In the genomic region with DNA sequence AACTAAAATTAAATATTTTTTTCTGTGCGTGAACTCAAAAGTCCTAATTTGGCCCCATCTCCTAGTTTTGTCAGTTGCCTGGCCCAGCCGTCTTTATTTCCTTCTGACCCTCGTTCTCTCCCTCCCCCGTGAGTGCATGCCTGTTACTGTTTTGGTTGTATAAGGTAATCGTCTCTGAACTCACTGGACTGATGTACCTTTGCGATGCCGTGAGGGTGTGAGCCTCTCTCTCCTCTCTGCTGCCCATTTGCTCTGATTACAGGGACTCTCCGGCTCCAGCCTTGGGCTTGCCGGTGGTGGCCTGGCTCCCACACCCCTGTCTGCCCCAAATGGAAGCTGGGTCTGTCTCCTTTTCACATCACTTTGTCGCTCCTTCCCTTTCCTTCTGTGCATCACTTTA, we compare ENCODE assay signal across 10 cellular contexts.
DNase-seq lines count a peak whose midpoint lies in the region; ATAC-seq and TF ChIP-seq lines count a peak whose summit lies in the region.
"Had no signal": no experiment of that assay in that cellular context is flagged by ENCODE, and none has a peak within 500 bp of the region (broad histone marks: within the 10 kb centered on the region; RNA-seq: fewer than 3 reads in every experiment).

No MANE protein-coding gene starts in this region.

- H3K36me3 ChIP-seq in GM23248 (ENCODE audit: low read depth) (peaks cover 8% of the 10 kb centered on the region), skeletal muscle satellite cell (ENCODE audit: insufficient read depth, low read length) (peaks cover 23% of the 10 kb centered on the region), WERI-Rb-1 (no peaks in the 10 kb centered on the region), OCI-LY7 (ENCODE audit: insufficient read depth, low read length) (peaks cover 61% of the 10 kb centered on the region)

- CTCF ChIA-PET in OCI-LY7 (lab: Charles Lee; ENCODE audit: unreplicated experiment) = no interaction called here

- no TSS peak for BruUV-seq in OCI-LY7 (replicated peaks; lab: Mats Ljungman, UMichigan)

- WGBS in GM23248 (ENCODE audit: low coverage in 1 of 2, low lambda C conversion rate in 2 of 2, missing lambda C conversion rate in 2 of 2), 2 experiments = 79 to 85% methylated on average over 10 of the region's 10 CpGs
- 39% methylated on average over 10 of the region's 10 CpGs for WGBS in right cardiac atrium

- intact Hi-C loops in right cardiac atrium (cut with DNase I) = loop anchor here in 1 of 4 donors (5.0 kb wide), 1 partner anchor 40 kb away; no protein-coding TSS in a partner anchor
- intact Hi-C loops in OCI-LY7 (cut with micrococcal nuclease; ENCODE audit: unreplicated experiment) = no loop called here

- H3K79me2 ChIP-seq in GM23248 (ENCODE audit: insufficient read depth) (peaks cover 96% of the 10 kb centered on the region), OCI-LY7 (ENCODE audit: insufficient read depth, low read depth, low read length) (peaks cover 63% of the 10 kb centered on the region; the same call in 1 of the 2 replicates)

- H3K4me3 ChIP-seq in GM23248 (no peak overlapping the region), right cardiac atrium (ENCODE audit: low read length) (no peak overlapping the region), skeletal muscle satellite cell (ENCODE audit: low read length) (no peak overlapping the region), WERI-Rb-1 (ENCODE audit: low read depth, low read length) (no peak overlapping the region), OCI-LY7 (ENCODE audit: low read depth, low read length, poor library complexity, severe bottlenecking) (no peak overlapping the region)

- DNase-seq in GM23248 (no peak), right cardiac atrium (no peak), WERI-Rb-1 (no peak), OCI-LY7 (ENCODE audit: low spot score) (no peak)
- DNase-seq: dorsolateral prefrontal cortex; NK-92 treated with Interleukin-12 subunit alpha and Interleukin-12 subunit beta, amount 100 ng/mL, for 24 hours had no signal

- H3K9me2 ChIP-seq in GM23248 (ENCODE audit: insufficient read depth) (no peaks in the 10 kb centered on the region), OCI-LY7 (ENCODE audit: insufficient read depth, low read length) (no peaks in the 10 kb centered on the region)

- POLR2A ChIA-PET in OCI-LY7 (lab: Charles Lee) = no interaction called here

- peaks cover 33% of the 10 kb centered on the region for H3F3A ChIP-seq in GM23248 (ENCODE audit: insufficient read depth)

- no peaks in the 10 kb centered on the region for H4K20me1 ChIP-seq in GM23248 (ENCODE audit: insufficient read depth)
- H4K20me1 ChIP-seq in OCI-LY7 (ENCODE audit: insufficient read depth, low read length) = peaks cover 9% of the 10 kb centered on the region; the same call in 1 of the 2 replicates

- in situ Hi-C loops in GM23248 (cut with MboI) = no loop called here

- TF ChIP-seq CTCF in VCaP (conservative IDR thresholded peaks at IDR 0.05) = no peak
- TF ChIP-seq CTCF in WERI-Rb-1 (IDR thresholded peaks at IDR 0.05; ENCODE audit: low read depth, low read length) = no peak
- no peak for TF ChIP-seq CTCF in OCI-LY7 (conservative IDR thresholded peaks at IDR 0.05; ENCODE audit: low read length)

- ATAC-seq in right cardiac atrium = peak in 1 of 2 donors; percentile 18
- no peak for ATAC-seq in HG02938 (IDR thresholded peaks at IDR 0.05; ENCODE audit: unreplicated experiment)
- ATAC-seq in GM21723 (IDR thresholded peaks at IDR 0.05; ENCODE audit: unreplicated experiment) = no peak

- H2AFZ ChIP-seq in GM23248 (no peak overlapping the region), OCI-LY7 (ENCODE audit: low read length) (no peak overlapping the region)

- H3K4me1 ChIP-seq in GM23248 (ENCODE audit: insufficient read depth) = peaks cover 42% of the 10 kb centered on the region
- H3K4me1 ChIP-seq in right cardiac atrium (ENCODE audit: control insufficient read depth, insufficient read depth, low read length) = peaks cover 23% of the 10 kb centered on the region
- H3K4me1 ChIP-seq in skeletal muscle satellite cell (ENCODE audit: control insufficient read depth, insufficient read depth, low read length) = peaks cover 37% of the 10 kb centered on the region
- no peaks in the 10 kb centered on the region for H3K4me1 ChIP-seq in OCI-LY7 (ENCODE audit: insufficient read depth, low read length, poor library complexity, severe bottlenecking)

- no peaks in the 10 kb centered on the region for H3K27me3 ChIP-seq in GM23248 (replicated peaks; ENCODE audit: insufficient read depth)
- H3K27me3 ChIP-seq in right cardiac atrium (ENCODE audit: control insufficient read depth, insufficient read depth) = no peaks in the 10 kb centered on the region
- no peaks in the 10 kb centered on the region for H3K27me3 ChIP-seq in skeletal muscle satellite cell (ENCODE audit: control insufficient read depth, insufficient read depth, low read length)
- H3K27me3 ChIP-seq in WERI-Rb-1 (ENCODE audit: insufficient read depth, low read depth, severe bottlenecking) = no peaks in the 10 kb centered on the region
- H3K27me3 ChIP-seq: dorsolateral prefrontal cortex had no signal

- H3K9me3 ChIP-seq in GM23248 (ENCODE audit: low read depth) (no peaks in the 10 kb centered on the region), right cardiac atrium (ENCODE audit: control insufficient read depth, low read length) (no peaks in the 10 kb centered on the region), skeletal muscle satellite cell (replicated peaks; ENCODE audit: low read length) (no peaks in the 10 kb centered on the region), WERI-Rb-1 (ENCODE audit: severe bottlenecking) (no peaks in the 10 kb centered on the region), OCI-LY7 (ENCODE audit: low read length) (no peaks in the 10 kb centered on the region)

- H3K27ac ChIP-seq in GM23248 (peak overlapping the region; percentile 89), VCaP (peak overlapping the region; percentile 100), right cardiac atrium (ENCODE audit: low read length) (peak overlapping the region; percentile 95), WERI-Rb-1 (no peak overlapping the region), OCI-LY7 (ENCODE audit: low read depth, low read length, poor library complexity, severe bottlenecking) (no peak overlapping the region)

- H3K9ac ChIP-seq in GM23248 = no peak overlapping the region
- peak overlapping the region; percentile 12 for H3K9ac ChIP-seq in skeletal muscle satellite cell (ENCODE audit: low read depth, low read length)

- H3K4me2 ChIP-seq in GM23248 (ENCODE audit: unreplicated experiment) (peak overlapping the region; percentile 4), skeletal muscle satellite cell (ENCODE audit: low read length) (peak overlapping the region; percentile 22), OCI-LY7 (ENCODE audit: low read length) (no peak overlapping the region)

Comparison
In these comparisons a context has a peak if more than half of its experiments do, and no peak if none do; other contexts are left out.
1. H3K27ac ChIP-seq: peak in GM23248 (single experiment), VCaP (single experiment) and right cardiac atrium (single experiment); none in WERI-Rb-1 (single experiment) and OCI-LY7 (single experiment).